Comparison of ENCODE assay signal across 8 cellular contexts in the genomic region with DNA sequence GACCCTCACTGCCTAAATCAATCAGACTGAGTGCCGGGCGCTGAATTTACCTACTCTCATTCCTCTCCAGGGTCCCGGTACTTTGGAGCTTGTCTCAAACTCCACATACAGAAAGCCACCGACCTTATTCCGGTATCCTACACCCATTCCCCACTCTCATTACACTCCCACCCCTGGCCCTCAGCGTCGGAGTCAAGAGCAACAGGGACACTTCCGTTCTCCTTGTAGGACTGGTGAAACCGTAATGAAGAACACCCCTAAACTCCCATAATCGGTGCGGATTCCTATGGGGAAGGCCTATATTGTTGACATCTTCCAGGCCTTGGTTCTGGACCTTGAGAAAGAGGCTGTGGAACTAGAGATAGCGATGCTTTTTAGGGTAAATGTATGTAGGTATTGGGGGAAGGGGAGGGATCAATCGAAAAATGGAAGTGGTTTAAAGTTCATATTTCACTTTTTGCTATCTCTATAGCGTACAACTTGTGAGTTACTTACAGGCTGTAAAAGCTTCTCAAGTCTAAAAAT. TPM values are rescaled to one million over a fixed set of nuclear protein-coding genes. Genes with fewer than 3 reads are reported as not detected.
DNase-seq lines count a peak whose midpoint lies in the region; ATAC-seq and TF ChIP-seq lines count a peak whose summit lies in the region.

No MANE protein-coding gene starts in this region.

- H3K4me2 ChIP-seq in OCI-LY7 (ENCODE audit: low read length), result peak overlapping the region; percentile 84

- peaks cover 13% of the 10 kb centered on the region for H3K36me3 ChIP-seq in CD4-positive, alpha-beta memory T cell (ENCODE audit: insufficient read depth, low read length)
- H3K36me3 ChIP-seq in OCI-LY7 (ENCODE audit: insufficient read depth, low read length), result peaks cover 50% of the 10 kb centered on the region

- H3K9me3 ChIP-seq in CD4-positive, alpha-beta memory T cell (ENCODE audit: control insufficient read depth in 1 of 2, low read length in 2 of 2), result no peaks in the 10 kb centered on the region
- H3K9me3 ChIP-seq in OCI-LY7 (ENCODE audit: low read length), result no peaks in the 10 kb centered on the region

- intact Hi-C loops in CD4-positive, alpha-beta memory T cell (cut with micrococcal nuclease), result loop anchor here (5.0 to 10.0 kb wide), 4 partner anchors 51 to 1449 kb away; partner anchors contain the start of genes ATP2B4, PPP1R12B and RBBP5
- intact Hi-C loops in OCI-LY7 (cut with micrococcal nuclease; ENCODE audit: unreplicated experiment), result no loop called here

- peaks cover 57% of the 10 kb centered on the region for H3K4me1 ChIP-seq in CD4-positive, alpha-beta memory T cell (ENCODE audit: insufficient read depth, low read length)
- peaks cover 52% of the 10 kb centered on the region for H3K4me1 ChIP-seq in OCI-LY7 (ENCODE audit: insufficient read depth, low read length, poor library complexity, severe bottlenecking)

- BruUV-seq in OCI-LY7 (replicated peaks; lab: Mats Ljungman, UMichigan), result no TSS peak

- H3K4me1 Mint-ChIP-seq in CD4-positive, alpha-beta memory T cell, result peaks cover 40 to 64% (median 53%) of the 10 kb centered on the region in 4 donors

- peak overlapping the region; percentile 81 for H3K27ac ChIP-seq in CD4-positive, alpha-beta memory T cell (ENCODE audit: low read depth, low read length)
- H3K27ac ChIP-seq in OCI-LY7 (ENCODE audit: low read depth, low read length, poor library complexity, severe bottlenecking), result peak overlapping the region; percentile 70

- H3K4me3 Mint-ChIP-seq in CD4-positive, alpha-beta memory T cell, result peak overlapping the region; percentile 91 to 99 (median 97)

- ATAC-seq in GM21737 (IDR thresholded peaks at IDR 0.05; ENCODE audit: unreplicated experiment) (peak; percentile 9), GM18861 (IDR thresholded peaks at IDR 0.05; ENCODE audit: unreplicated experiment) (no peak)

- peak overlapping the region; percentile 72 to 74 for H3K4me3 ChIP-seq in CD4-positive, alpha-beta memory T cell (ENCODE audit: low read length in 2 of 2)
- H3K4me3 ChIP-seq in OCI-LY7 (ENCODE audit: low read depth, low read length, poor library complexity, severe bottlenecking) (peak overlapping the region; percentile 90), astrocyte of the spinal cord (ENCODE audit: low read depth, low read length) (peak overlapping the region; percentile 93)

- H3K27ac Mint-ChIP-seq in CD4-positive, alpha-beta memory T cell, result peak overlapping the region; percentile 86 to 99 (median 92)

- no peaks in the 10 kb centered on the region for H3K27me3 ChIP-seq in CD4-positive, alpha-beta memory T cell (ENCODE audit: insufficient read depth, low read length)

- H3K27me3 Mint-ChIP-seq in CD4-positive, alpha-beta memory T cell, result no peaks in the 10 kb centered on the region

- POLR2A ChIA-PET in CD4-positive, alpha-beta memory T cell (lab: Charles Lee; ENCODE audit: partially characterized antibody), result interaction anchor here (0.7 to 1.8 kb wide), 2 partner anchors 31 to 143 kb away, joined by 3 to 12 read pairs; partner anchors contain the start of gene LAX1
- POLR2A ChIA-PET in OCI-LY7 (lab: Charles Lee), result interaction anchor here (0.7 to 1.0 kb wide), 3 partner anchors 14 to 610 kb away, joined by 3 to 4 read pairs (median 3); partner anchors contain the start of gene LAX1

- H3K9me2 ChIP-seq in OCI-LY7 (ENCODE audit: insufficient read depth, low read length), result no peaks in the 10 kb centered on the region

- no peak overlapping the region for H2AFZ ChIP-seq in OCI-LY7 (ENCODE audit: low read length)

- peaks cover 29% of the 10 kb centered on the region for H4K20me1 ChIP-seq in OCI-LY7 (ENCODE audit: insufficient read depth, low read length)

- peaks cover 54% of the 10 kb centered on the region for H3K79me2 ChIP-seq in OCI-LY7 (ENCODE audit: insufficient read depth, low read depth, low read length)

- in situ Hi-C loops in astrocyte of the spinal cord (cut with HindIII; ENCODE audit: low sequenced_read_pairs), result no loop called here

- peaks cover 18 to 42% of the 10 kb centered on the region in 2 donors for H3K36me3 Mint-ChIP-seq in CD4-positive, alpha-beta memory T cell

- peak; percentile 15 to 44 (median 29) for DNase-seq in CD4-positive, alpha-beta memory T cell
- DNase-seq in OCI-LY7 (ENCODE audit: low spot score), result no peak
- peak; percentile 43 for DNase-seq in astrocyte of the spinal cord (ENCODE audit: low read depth, low spot score)
- peak; percentile 60 for DNase-seq in islet precursor cell
- peak; percentile 4 to 14 for DNase-seq in stimulated activated CD4-positive, alpha-beta T cell treated with anti-CD3 and anti-CD28 coated beads, Interleukin-15, amount 100 ng/mL, for 48 hours (ENCODE audit: low read depth in 2 of 2)
- DNase-seq in amniotic stem cell (lab: John Stamatoyannopoulos, UW), result no peak

- CTCF ChIA-PET in CD4-positive, alpha-beta memory T cell (lab: Charles Lee; ENCODE audit: partially characterized antibody), result no interaction called here
- CTCF ChIA-PET in OCI-LY7 (lab: Charles Lee; ENCODE audit: unreplicated experiment), result no interaction called here

- peaks cover 0 to 2% (median 0%) of the 10 kb centered on the region in 8 donors for H3K9me3 Mint-ChIP-seq in CD4-positive, alpha-beta memory T cell

- TF ChIP-seq CTCF in OCI-LY7 (conservative IDR thresholded peaks at IDR 0.05; ENCODE audit: low read length) (no peak), astrocyte of the spinal cord (IDR thresholded peaks at IDR 0.05; ENCODE audit: low read depth, low read length) (no peak)

RNA-seq across cellular contexts. Expression of gene ZBED6, which starts 0.9 kb away (rescaled TPM):
- 10 to 100 TPM; 26.5 to 29.3 TPM for total RNA-seq in CD4-positive, alpha-beta memory T cell
- under 1 TPM; 0.29 to 0.40 TPM for polyA plus RNA-seq in CD4-positive, alpha-beta memory T cell
- total RNA-seq in OCI-LY7 (2014; rRNA removed; shearing (Covaris generic)), result 9.1 and 12.2 TPM in 2 replicates
- total RNA-seq in OCI-LY7 (2022), result 32.1 and 35.8 TPM in 2 replicates

RNA-seq across cellular contexts. Expression of gene ZC3H11A, which starts 0.9 kb away (rescaled TPM):
- total RNA-seq in CD4-positive, alpha-beta memory T cell, result 100 to 1,000 TPM; 132 to 141 TPM
- 10 to 100 TPM; 50.9 to 55.0 TPM for polyA plus RNA-seq in CD4-positive, alpha-beta memory T cell
- total RNA-seq in OCI-LY7 (2014; rRNA removed; shearing (Covaris generic)), result 143 and 150 TPM in 2 replicates
- total RNA-seq in OCI-LY7 (2022), result 113 and 126 TPM in 2 replicates

RNA-seq across cellular contexts. Expression of gene LAX1, which starts 31.3 kb away (rescaled TPM):
- 10 to 100 TPM; 39.5 to 41.2 TPM for total RNA-seq in CD4-positive, alpha-beta memory T cell
- 10 to 100 TPM in 1 of 2 donors, 1 to 10 TPM in 1; 5.5 to 36.7 TPM for polyA plus RNA-seq in CD4-positive, alpha-beta memory T cell
- total RNA-seq in OCI-LY7 (2014; rRNA removed; shearing (Covaris generic)), result 19.6 and 20.3 TPM in 2 replicates
- total RNA-seq in OCI-LY7 (2022), result 63.8 and 66.7 TPM in 2 replicates

Comparison
In these comparisons a context has a peak if more than half of its experiments do, and no peak if none do; other contexts are left out.
1. DNase-seq: peak in CD4-positive, alpha-beta memory T cell (5 of 5), astrocyte of the spinal cord (single experiment), islet precursor cell (single experiment) and stimulated activated CD4-positive, alpha-beta T cell treated with anti-CD3 and anti-CD28 coated beads, Interleukin-15, amount 100 ng/mL, for 48 hours (2 of 2); none in OCI-LY7 (single experiment) and amniotic stem cell (single experiment).
2. Peak in every context shown above with its lines, with median percentiles within 50 percentile points of each other: H3K4me3 ChIP-seq.